20 cellular contexts compared by ENCODE assay signal in the genomic region with DNA sequence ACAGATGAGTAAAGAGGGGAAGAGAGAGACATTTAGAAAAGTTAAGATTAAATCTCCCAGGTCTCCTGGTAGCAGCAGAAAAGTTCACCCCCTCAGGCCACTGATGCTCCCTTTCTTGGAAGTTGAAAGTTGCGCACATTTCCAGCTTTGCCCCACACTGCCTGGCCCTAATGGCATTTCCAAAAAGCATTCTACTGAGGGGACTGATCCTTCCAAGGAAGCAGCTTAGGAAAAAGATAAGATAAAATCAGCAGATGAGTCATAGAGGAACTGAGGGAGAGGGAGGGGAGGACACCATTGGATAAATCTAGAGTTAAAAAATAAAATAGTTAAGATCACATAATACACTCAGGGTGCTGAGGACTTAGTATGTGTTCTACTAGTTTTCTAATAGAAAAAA.
DNase-seq lines count a peak whose midpoint lies in the region; ATAC-seq and TF ChIP-seq lines count a peak whose summit lies in the region.
"Had no signal": no experiment of that assay in that cellular context is flagged by ENCODE, and none has a peak within 500 bp of the region (broad histone marks: within the 10 kb centered on the region; RNA-seq: fewer than 3 reads in every experiment).

No MANE protein-coding gene starts in this region.

- CTCF ChIA-PET in activated CD8-positive, alpha-beta T cell treated with anti-CD3 and anti-CD28 coated beads, Interleukin-2, amount 10 ng/mL, durations not matched to agents 7 days and 5 days (lab: Charles Lee): no interaction called here

- no peaks in the 10 kb centered on the region for H3K4me1 ChIP-seq in GM23338 (ENCODE audit: insufficient read depth)

- no peak overlapping the region for H3K27ac ChIP-seq in GM23338 (ENCODE audit: low read depth)
- H3K27ac ChIP-seq: 22Rv1, BLaER1, PC-9, SJSA1 had no signal

- no peaks in the 10 kb centered on the region for H3K27me3 Mint-ChIP-seq in GM23338 (ENCODE audit: insufficient read depth, low read depth, poor library complexity)
- no peaks in the 10 kb centered on the region for H3K27me3 Mint-ChIP-seq in activated CD8-positive, alpha-beta T cell treated with anti-CD3 and anti-CD28 coated beads, Interleukin-2, amount 10 ng/mL, durations not matched to agents 7 days and 5 days (ENCODE audit: low read depth)
- H3K27me3 Mint-ChIP-seq: CD8-positive, alpha-beta memory T cell; IgD-negative memory B cell had no signal

- no peaks in the 10 kb centered on the region for H3K27me3 ChIP-seq in GM23338 (ENCODE audit: insufficient read depth)
- H3K27me3 ChIP-seq: BLaER1, SJSA1 had no signal

- H3K36me3 Mint-ChIP-seq in GM23338 (ENCODE audit: low read depth): no peaks in the 10 kb centered on the region
- H3K36me3 Mint-ChIP-seq in activated CD8-positive, alpha-beta T cell treated with anti-CD3 and anti-CD28 coated beads, Interleukin-2, amount 10 ng/mL, durations not matched to agents 7 days and 5 days (ENCODE audit: low read depth): no peaks in the 10 kb centered on the region
- H3K36me3 Mint-ChIP-seq: IgD-negative memory B cell had no signal

- H3K27ac Mint-ChIP-seq in GM23338: peak overlapping the region; percentile 9
- H3K27ac Mint-ChIP-seq in activated CD8-positive, alpha-beta T cell treated with anti-CD3 and anti-CD28 coated beads, Interleukin-2, amount 10 ng/mL, durations not matched to agents 7 days and 5 days: no peak overlapping the region
- H3K27ac Mint-ChIP-seq: CD8-positive, alpha-beta memory T cell; IgD-negative memory B cell had no signal

- H3K9me2 ChIP-seq in GM23338 (ENCODE audit: insufficient read depth): no peaks in the 10 kb centered on the region

- DNase-seq in A172 (ENCODE audit: low spot score) (peak; percentile 29), GM23338 (ENCODE audit: low spot score) (no peak), amniotic epithelial cell (ENCODE audit: low read depth) (peak; percentile 21), lung microvascular endothelial cell (ENCODE audit: low read depth in 2 of 2) (peak; percentile 12 to 44), NCI-H187 (lab: John Stamatoyannopoulos, UW) (no peak)
- DNase-seq in activated T-cell treated with anti-CD3 and anti-CD28 coated beads, Interleukin-2, amount 50 U/mL, for 48 hours: no peak
- no peak for DNase-seq in activated CD8-positive, alpha-beta T cell treated with anti-CD3 and anti-CD28 coated beads, Interleukin-2, amount 10 ng/mL, durations not matched to agents 7 days and 5 days
- DNase-seq: CD8-positive, alpha-beta memory T cell; DND-41; H7; NCI-H1417 treated with DMSO at 0.1 percent for 48 hours; NCI-H2081; NCI-H510A treated with DMSO at 0.1 percent for 48 hours; NCI-H82; PC-9 had no signal

- no peaks in the 10 kb centered on the region for H3K9me3 Mint-ChIP-seq in GM23338
- H3K9me3 Mint-ChIP-seq in activated CD8-positive, alpha-beta T cell treated with anti-CD3 and anti-CD28 coated beads, Interleukin-2, amount 10 ng/mL, durations not matched to agents 7 days and 5 days (ENCODE audit: insufficient read depth): no peaks in the 10 kb centered on the region
- H3K9me3 Mint-ChIP-seq: CD8-positive, alpha-beta memory T cell; IgD-negative memory B cell had no signal

- H3F3A ChIP-seq in GM23338 (replicated peaks; ENCODE audit: low read depth): no peaks in the 10 kb centered on the region

- H3K4me1 Mint-ChIP-seq in GM23338: peaks cover 3% of the 10 kb centered on the region; the same call in 1 of the 3 replicates
- H3K4me1 Mint-ChIP-seq in activated CD8-positive, alpha-beta T cell treated with anti-CD3 and anti-CD28 coated beads, Interleukin-2, amount 10 ng/mL, durations not matched to agents 7 days and 5 days (ENCODE audit: low read depth): no peaks in the 10 kb centered on the region
- H3K4me1 Mint-ChIP-seq: CD8-positive, alpha-beta memory T cell; IgD-negative memory B cell had no signal

- H3K4me3 Mint-ChIP-seq in GM23338: no peak overlapping the region
- H3K4me3 Mint-ChIP-seq in activated CD8-positive, alpha-beta T cell treated with anti-CD3 and anti-CD28 coated beads, Interleukin-2, amount 10 ng/mL, durations not matched to agents 7 days and 5 days: no peak overlapping the region
- H3K4me3 Mint-ChIP-seq: CD8-positive, alpha-beta memory T cell; IgD-negative memory B cell had no signal

- H3K4me3 ChIP-seq in GM23338: no peak overlapping the region
- H3K4me3 ChIP-seq: BLaER1, PC-9, SJSA1 had no signal

- ATAC-seq in GM23338 (no peak), HG03196 (IDR thresholded peaks at IDR 0.05; ENCODE audit: unreplicated experiment) (no peak)
- ATAC-seq in activated CD8-positive, alpha-beta T cell treated with anti-CD3 and anti-CD28 coated beads, Interleukin-2, amount 10 ng/mL, durations not matched to agents 7 days and 5 days: no peak

- H3K4me2 ChIP-seq in GM23338: no peak overlapping the region
- H3K4me2 ChIP-seq: BLaER1, PC-9 had no signal

- no peaks in the 10 kb centered on the region for H4K20me1 ChIP-seq in GM23338 (replicated peaks; ENCODE audit: insufficient read depth)
- H4K20me1 ChIP-seq: BLaER1 had no signal

- H3K36me3 ChIP-seq in GM23338 (ENCODE audit: insufficient read depth): no peaks in the 10 kb centered on the region
- H3K36me3 ChIP-seq: BLaER1, SJSA1 had no signal

- POLR2A ChIA-PET in activated CD8-positive, alpha-beta T cell treated with anti-CD3 and anti-CD28 coated beads, Interleukin-2, amount 10 ng/mL, durations not matched to agents 7 days and 5 days (lab: Charles Lee): no interaction called here

- no peak overlapping the region for H2AFZ ChIP-seq in GM23338
- H2AFZ ChIP-seq: PC-9 had no signal

- no peaks in the 10 kb centered on the region for H3K79me2 ChIP-seq in GM23338 (replicated peaks; ENCODE audit: insufficient read depth)

- no peak for TF ChIP-seq CTCF in GM23338 (conservative IDR thresholded peaks at IDR 0.05; ENCODE audit: low read depth in 2 of 2)

TF ChIP-seq in GM23338, 12 proteins besides CTCF, POLR2A, EP300 and RAD21 (continues in another document):
- no peak for TF ChIP-seq ZNF331 (CRISPR knock-in tag; IDR thresholded peaks at IDR 0.05; ENCODE audit: low read depth)
- TF ChIP-seq, protein P1, sequence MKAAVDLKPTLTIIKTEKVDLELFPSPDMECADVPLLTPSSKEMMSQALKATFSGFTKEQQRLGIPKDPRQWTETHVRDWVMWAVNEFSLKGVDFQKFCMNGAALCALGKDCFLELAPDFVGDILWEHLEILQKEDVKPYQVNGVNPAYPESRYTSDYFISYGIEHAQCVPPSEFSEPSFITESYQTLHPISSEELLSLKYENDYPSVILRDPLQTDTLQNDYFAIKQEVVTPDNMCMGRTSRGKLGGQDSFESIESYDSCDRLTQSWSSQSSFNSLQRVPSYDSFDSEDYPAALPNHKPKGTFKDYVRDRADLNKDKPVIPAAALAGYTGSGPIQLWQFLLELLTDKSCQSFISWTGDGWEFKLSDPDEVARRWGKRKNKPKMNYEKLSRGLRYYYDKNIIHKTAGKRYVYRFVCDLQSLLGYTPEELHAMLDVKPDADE (IDR thresholded peaks at IDR 0.05): no peak
- no peak for TF ChIP-seq POLR2AphosphoS5 (IDR thresholded peaks at IDR 0.05; ENCODE audit: low read depth)
- TF ChIP-seq NANOG (IDR thresholded peaks at IDR 0.05; ENCODE audit: borderline replicate concordance): no peak
- no peak for TF ChIP-seq EZH2 (IDR thresholded peaks at IDR 0.05; ENCODE audit: low read depth, unreplicated experiment)
- no peak for TF ChIP-seq ZNF114 (CRISPR knock-in tag; IDR thresholded peaks at IDR 0.05)
- no peak for TF ChIP-seq CREB1 (CRISPR knock-in tag; IDR thresholded peaks at IDR 0.05; ENCODE audit: low read depth)
- TF ChIP-seq JUNB (IDR thresholded peaks at IDR 0.05; ENCODE audit: unreplicated experiment): no peak
- TF ChIP-seq STAT1 (IDR thresholded peaks at IDR 0.05; ENCODE audit: unreplicated experiment): no peak
- TF ChIP-seq EZH2phosphoT487 (IDR thresholded peaks at IDR 0.05; ENCODE audit: unreplicated experiment): no peak

Comparison
In these comparisons a context has a peak if more than half of its experiments do, and no peak if none do; other contexts are left out.
1. DNase-seq: peak in A172 (single experiment), amniotic epithelial cell (single experiment) and lung microvascular endothelial cell (2 of 2); none in GM23338 (single experiment), NCI-H187 (0 of 2), activated T-cell treated with anti-CD3 and anti-CD28 coated beads, Interleukin-2, amount 50 U/mL, for 48 hours (0 of 2) and activated CD8-positive, alpha-beta T cell treated with anti-CD3 and anti-CD28 coated beads, Interleukin-2, amount 10 ng/mL, durations not matched to agents 7 days and 5 days (single experiment).